9 cellular contexts compared by ENCODE assay signal in the genomic region with DNA sequence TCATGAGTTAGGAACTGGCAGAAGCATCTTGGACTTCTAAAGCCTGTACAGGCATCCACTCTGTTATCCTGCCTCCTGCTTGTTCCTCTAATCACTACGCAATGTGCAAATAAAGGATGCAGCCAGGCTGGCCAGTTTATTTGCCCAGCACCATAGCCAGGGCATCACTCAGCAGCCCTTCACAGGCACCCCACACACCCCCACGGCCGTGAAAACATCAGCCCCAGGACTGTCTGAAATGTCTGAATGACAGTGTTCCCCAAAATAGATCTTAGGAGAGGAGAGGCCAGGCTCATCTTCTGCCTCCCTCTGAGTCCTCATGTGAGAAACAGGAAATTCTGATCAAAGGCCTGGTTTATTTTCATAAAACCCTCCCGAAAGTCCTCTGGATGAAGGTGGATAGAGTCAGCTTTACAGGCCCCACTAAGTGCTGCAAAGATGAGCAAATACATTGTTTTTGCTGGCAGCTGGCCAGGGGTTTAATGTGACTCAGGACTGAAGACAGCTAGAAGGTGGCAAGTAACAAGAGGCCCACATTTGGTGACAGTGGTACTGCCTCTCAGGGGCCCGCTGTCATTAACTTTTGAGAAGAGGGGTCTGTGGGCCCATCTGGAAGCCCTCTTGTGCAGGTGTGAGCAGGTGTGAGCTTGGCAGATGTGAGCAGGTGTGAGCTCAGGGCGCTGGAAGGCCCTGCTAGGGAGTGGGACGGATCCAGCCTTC. TPM values are rescaled to one million over a fixed set of nuclear protein-coding genes. Genes with fewer than 3 reads are reported as not detected.
A peak's percentile ranks its signal among the peaks of the same experiment; 100 is the strongest.
DNase-seq lines count a peak whose midpoint lies in the region; ATAC-seq and TF ChIP-seq lines count a peak whose summit lies in the region.
"Had no signal": no experiment of that assay in that cellular context is flagged by ENCODE, and none has a peak within 500 bp of the region (broad histone marks: within the 10 kb centered on the region; RNA-seq: fewer than 3 reads in every experiment).

No MANE protein-coding gene starts in this region.

- peak in 1 of 3 donors; percentile 20 for DNase-seq in CD4-positive, CD25-positive, alpha-beta regulatory T cell
- DNase-seq in IMR-90 (peak; percentile 73), mesenchymal stem cell (peak; percentile 61), NCI-H2029 (lab: John Stamatoyannopoulos, UW) (no peak), lower leg skin (ENCODE audit: low spot score in 2 of 2) (no peak)
- DNase-seq in activated CD4-positive, alpha-beta T cell treated with anti-CD3 and anti-CD28 coated beads, Interleukin-2, amount 50 U/mL, for 48 hours, result peak; percentile 72 to 81
- no peak for DNase-seq in stimulated activated naive B cell treated with anti-CD40 and anti-IgM and Interleukin-4, amounts not matched to agents 10 μg/mL and 1 μg/mL and 100 μg/mL, for 72 hours
- DNase-seq: body of pancreas had no signal

- H2AFZ ChIP-seq in IMR-90 (replicated peaks; ENCODE audit: low read length, poor library complexity) (no peak overlapping the region), mesenchymal stem cell (ENCODE audit: low read depth, low read length) (no peak overlapping the region)

- intact Hi-C loops in IMR-90 (cut with micrococcal nuclease), result no loop called here
- intact Hi-C loops in lower leg skin (cut with DNase I; ENCODE audit: low total_unique reads), result no loop called here

- no peak for TF ChIP-seq RAD21 in IMR-90 (IDR thresholded peaks at IDR 0.05; ENCODE audit: low read length)

- H3K4me1 Mint-ChIP-seq in CD4-positive, CD25-positive, alpha-beta regulatory T cell, result peaks cover 0 to 23% (median 15%) of the 10 kb centered on the region in 4 donors
- H3K4me1 Mint-ChIP-seq in stimulated activated naive B cell treated with anti-CD40 and anti-IgM and Interleukin-4, amounts not matched to agents 10 μg/mL and 1 μg/mL and 100 μg/mL, for 72 hours, result peaks cover 10 to 11% of the 10 kb centered on the region in 2 donors

- H3K4ac ChIP-seq in IMR-90 (ENCODE audit: low read depth, low read length), result no peak overlapping the region; the same call in 1 of the 2 replicates
- no peak overlapping the region for H3K4ac ChIP-seq in mesenchymal stem cell (ENCODE audit: low read depth in 1 of 2, low read length in 2 of 2)

- H2BK15ac ChIP-seq in IMR-90 (ENCODE audit: low read depth, low read length), result no peak overlapping the region
- H2BK15ac ChIP-seq in mesenchymal stem cell (ENCODE audit: low read depth, poor library complexity, severe bottlenecking), result no peak overlapping the region

- no peak for ATAC-seq in CD4-positive, CD25-positive, alpha-beta regulatory T cell (ENCODE audit: low read depth in 2 of 2)
- ATAC-seq in IMR-90 (ENCODE audit: low read depth) (peak; percentile 66), GM18867 (IDR thresholded peaks at IDR 0.05; ENCODE audit: unreplicated experiment) (no peak)
- ATAC-seq in stimulated activated naive B cell treated with anti-CD40 and anti-IgM and Interleukin-4, amounts not matched to agents 10 μg/mL and 1 μg/mL and 100 μg/mL, for 72 hours (replicated peaks), result no peak
- ATAC-seq: body of pancreas had no signal

- no peak overlapping the region for H3K18ac ChIP-seq in IMR-90 (ENCODE audit: low read depth, low read length)
- no peak overlapping the region for H3K18ac ChIP-seq in mesenchymal stem cell (ENCODE audit: low read depth in 1 of 2, low read length in 2 of 2)

- H2AK9ac ChIP-seq in IMR-90 (replicated peaks; ENCODE audit: low read depth, low read length, poor library complexity), result no peak overlapping the region

- no TSS peak for BruUV-seq in IMR-90 (replicated peaks; lab: Mats Ljungman, UMichigan)

- H4K20me1 ChIP-seq in IMR-90 (ENCODE audit: insufficient read depth, low read length), result 0 out of 2 replicates have a peak, but pooled peaks cover 5% of the 10 kb centered on the region

- CTCF ChIA-PET in IMR-90 (lab: Yijun Ruan, JAX), result no interaction called here

- H3K9ac ChIP-seq in IMR-90 (ENCODE audit: low read depth, low read length) (no peak overlapping the region), mesenchymal stem cell (ENCODE audit: low read length) (no peak overlapping the region)

- TF ChIP-seq POLR2A in IMR-90 (IDR thresholded peaks at IDR 0.05; ENCODE audit: low read depth, low read length) (no peak), lower leg skin (IDR thresholded peaks at IDR 0.05) (no peak)

- 0 out of 2 replicates have a peak overlapping the region, but pooled peaks have one; percentile 21 for H2AK5ac ChIP-seq in IMR-90 (ENCODE audit: low read depth, low read length)
- H2AK5ac ChIP-seq in mesenchymal stem cell (ENCODE audit: low read length, severe bottlenecking), result no peak overlapping the region

- no peak overlapping the region for H2BK120ac ChIP-seq in IMR-90 (ENCODE audit: low read depth, low read length)
- H2BK120ac ChIP-seq in mesenchymal stem cell (ENCODE audit: low read depth, low read length), result no peak overlapping the region

- no peak overlapping the region for H4K5ac ChIP-seq in IMR-90 (ENCODE audit: low read depth, low read length)

- 65% methylated on average over 2 of the region's 7 CpGs; no CpG with 5 or more reads in 1 of the 2 experiments for WGBS in IMR-90 (ENCODE audit: extremely low coverage in 2 of 2, insufficient read length in 1 of 2), 2 experiments
- 74% methylated on average over 7 of the region's 7 CpGs for WGBS in mesenchymal stem cell
- WGBS in lower leg skin, 2 donors, result 84 to 88% methylated on average over 7 of the region's 7 CpGs

- H3K4me3 Mint-ChIP-seq in CD4-positive, CD25-positive, alpha-beta regulatory T cell, result peak overlapping the region in 1 of 4 donors; percentile 4
- no peak overlapping the region for H3K4me3 Mint-ChIP-seq in stimulated activated naive B cell treated with anti-CD40 and anti-IgM and Interleukin-4, amounts not matched to agents 10 μg/mL and 1 μg/mL and 100 μg/mL, for 72 hours

- dilution Hi-C loops in IMR-90 (cut with HindIII; ENCODE audit: low sequenced_read_pairs, unreplicated experiment), result no loop called here

- H3K14ac ChIP-seq in IMR-90 (replicated peaks; ENCODE audit: low read depth, low read length), result peak overlapping the region; percentile 22; the same call in 1 of the 2 replicates
- peak overlapping the region in 1 of 2 experiments; percentile 82 for H3K14ac ChIP-seq in mesenchymal stem cell (ENCODE audit: low read length in 2 of 2)

- in situ Hi-C loops in IMR-90 (cut with MboI; ENCODE audit: low sequenced_read_pairs), result no loop called here

- no peaks in the 10 kb centered on the region for H3K27me3 ChIP-seq in CD4-positive, CD25-positive, alpha-beta regulatory T cell (ENCODE audit: control insufficient read depth, insufficient read depth, low read length)
- H3K27me3 ChIP-seq in IMR-90 (ENCODE audit: control insufficient read depth, insufficient read depth, low read length), result peaks cover 2% of the 10 kb centered on the region; the same call in 1 of the 2 replicates
- H3K27me3 ChIP-seq in mesenchymal stem cell (ENCODE audit: control insufficient read depth in 1 of 2, insufficient read depth in 1 of 2, low read length in 2 of 2), result peaks cover 21 to 24% of the 10 kb centered on the region in 2 experiments
- H3K27me3 ChIP-seq: body of pancreas had no signal

- H3K79me1 ChIP-seq in IMR-90 (ENCODE audit: low read depth in 1 of 2, low read length in 2 of 2) (no peaks in the 10 kb centered on the region), mesenchymal stem cell (replicated peaks; ENCODE audit: low read length, poor library complexity, severe bottlenecking) (no peaks in the 10 kb centered on the region)

- TF ChIP-seq CTCF in IMR-90 (conservative IDR thresholded peaks at IDR 0.05; ENCODE audit: low read depth, low read length) (no peak), lower leg skin (IDR thresholded peaks at IDR 0.05) (no peak)

- no peak overlapping the region for H3K4me3 ChIP-seq in CD4-positive, CD25-positive, alpha-beta regulatory T cell (ENCODE audit: low read depth, low read length)
- no peak overlapping the region for H3K4me3 ChIP-seq in IMR-90 (ENCODE audit: insufficient read depth, low read depth, low read length)
- no peak overlapping the region for H3K4me3 ChIP-seq in mesenchymal stem cell (ENCODE audit: insufficient read depth in 1 of 2, low read depth in 1 of 2, low read length in 2 of 2)
- no peak overlapping the region for H3K4me3 ChIP-seq in lower leg skin (ENCODE audit: low read depth, poor library complexity, severe bottlenecking)
- H3K4me3 ChIP-seq: body of pancreas had no signal

- H3K4me1 ChIP-seq in CD4-positive, CD25-positive, alpha-beta regulatory T cell (ENCODE audit: control insufficient read depth, insufficient read depth, low read length, poor library complexity, severe bottlenecking), result no peaks in the 10 kb centered on the region
- peaks cover 8% of the 10 kb centered on the region for H3K4me1 ChIP-seq in IMR-90 (ENCODE audit: control insufficient read depth, insufficient read depth, low read length)
- H3K4me1 ChIP-seq in mesenchymal stem cell (ENCODE audit: control insufficient read depth, insufficient read depth, low read depth, low read length), result peaks cover 10% of the 10 kb centered on the region
- H3K4me1 ChIP-seq: body of pancreas had no signal

- 0 out of 4 replicates have a peak overlapping the region, but pooled peaks of 1 of the 2 experiments have one; percentile 15 for H4K8ac ChIP-seq in IMR-90 (ENCODE audit: low read depth in 2 of 2, low read length in 2 of 2)
- H4K8ac ChIP-seq in mesenchymal stem cell (ENCODE audit: low read length), result no peak overlapping the region

- no peak overlapping the region for H3K4me2 ChIP-seq in IMR-90 (ENCODE audit: low read depth, low read length)
- no peak overlapping the region for H3K4me2 ChIP-seq in mesenchymal stem cell (ENCODE audit: low read length, poor library complexity, severe bottlenecking)

- peaks cover 6% of the 10 kb centered on the region; the same call in 1 of the 2 replicates for H3K9me1 ChIP-seq in IMR-90 (ENCODE audit: insufficient read depth, low read length)

- H3K27ac Mint-ChIP-seq in CD4-positive, CD25-positive, alpha-beta regulatory T cell, result peak overlapping the region in 2 of 3 donors; percentile 67 to 83
- no peak overlapping the region for H3K27ac Mint-ChIP-seq in stimulated activated naive B cell treated with anti-CD40 and anti-IgM and Interleukin-4, amounts not matched to agents 10 μg/mL and 1 μg/mL and 100 μg/mL, for 72 hours

- no peak overlapping the region for H2BK20ac ChIP-seq in IMR-90 (ENCODE audit: low read depth, low read length)

- H3K56ac ChIP-seq in IMR-90 (ENCODE audit: extremely low read depth, insufficient read depth, low read length), result no peak overlapping the region

- H3K27ac ChIP-seq in CD4-positive, CD25-positive, alpha-beta regulatory T cell (ENCODE audit: insufficient read depth, low read length, poor library complexity, severe bottlenecking), result no peak overlapping the region
- no peak overlapping the region for H3K27ac ChIP-seq in IMR-90 (ENCODE audit: insufficient read depth, low read length)
- no peak overlapping the region for H3K27ac ChIP-seq in mesenchymal stem cell (ENCODE audit: low read length, poor library complexity, severe bottlenecking)
- H3K27ac ChIP-seq: body of pancreas had no signal

- H2BK5ac ChIP-seq in IMR-90 (ENCODE audit: low read depth, low read length, poor library complexity, severe bottlenecking) (no peak overlapping the region), mesenchymal stem cell (ENCODE audit: low read depth, low read length, poor library complexity, severe bottlenecking) (no peak overlapping the region)

- peaks cover 4% of the 10 kb centered on the region for H3K36me3 Mint-ChIP-seq in CD4-positive, CD25-positive, alpha-beta regulatory T cell
- H3K36me3 Mint-ChIP-seq in stimulated activated naive B cell treated with anti-CD40 and anti-IgM and Interleukin-4, amounts not matched to agents 10 μg/mL and 1 μg/mL and 100 μg/mL, for 72 hours, result peaks cover 0 to 3% of the 10 kb centered on the region in 2 donors

- no peaks in the 10 kb centered on the region for H3K9me3 ChIP-seq in CD4-positive, CD25-positive, alpha-beta regulatory T cell (ENCODE audit: control insufficient read depth in 2 of 2, low read length in 2 of 2)
- H3K9me3 ChIP-seq in IMR-90 (ENCODE audit: control insufficient read depth, insufficient read depth, low read length) (no peaks in the 10 kb centered on the region), mesenchymal stem cell (ENCODE audit: control insufficient read depth, low read length) (no peaks in the 10 kb centered on the region)
- H3K9me3 ChIP-seq: body of pancreas had no signal

- no peaks in the 10 kb centered on the region for H3K9me3 Mint-ChIP-seq in CD4-positive, CD25-positive, alpha-beta regulatory T cell
- no peaks in the 10 kb centered on the region for H3K9me3 Mint-ChIP-seq in stimulated activated naive B cell treated with anti-CD40 and anti-IgM and Interleukin-4, amounts not matched to agents 10 μg/mL and 1 μg/mL and 100 μg/mL, for 72 hours

- no peaks in the 10 kb centered on the region for H3K36me3 ChIP-seq in CD4-positive, CD25-positive, alpha-beta regulatory T cell (ENCODE audit: control insufficient read depth, insufficient read depth, low read length)
- no peaks in the 10 kb centered on the region for H3K36me3 ChIP-seq in IMR-90 (ENCODE audit: control insufficient read depth, insufficient read depth, low read length)
- H3K36me3 ChIP-seq in mesenchymal stem cell (ENCODE audit: control insufficient read depth in 1 of 2, insufficient read depth in 2 of 2, low read depth in 1 of 2, low read length in 2 of 2), result peaks cover 1 to 4% of the 10 kb centered on the region in 2 experiments

- no peaks in the 10 kb centered on the region for H3K27me3 Mint-ChIP-seq in CD4-positive, CD25-positive, alpha-beta regulatory T cell
- H3K27me3 Mint-ChIP-seq in stimulated activated naive B cell treated with anti-CD40 and anti-IgM and Interleukin-4, amounts not matched to agents 10 μg/mL and 1 μg/mL and 100 μg/mL, for 72 hours, result peaks cover 6 to 14% of the 10 kb centered on the region in 2 donors

- no peak overlapping the region for H2BK12ac ChIP-seq in mesenchymal stem cell (ENCODE audit: low read length in 2 of 2)

- no peak overlapping the region for H3K23ac ChIP-seq in IMR-90 (ENCODE audit: low read depth, low read length)
- H3K23ac ChIP-seq in mesenchymal stem cell (ENCODE audit: low read length in 2 of 2), result no peak overlapping the region

- H4K91ac ChIP-seq in IMR-90 (ENCODE audit: insufficient read depth, low read depth, low read length), result no peak overlapping the region
- H4K91ac ChIP-seq in mesenchymal stem cell (ENCODE audit: low read length), result no peak overlapping the region

- POLR2A ChIA-PET in IMR-90 (lab: Charles Lee; ENCODE audit: unreplicated experiment), result no interaction called here

RNA-seq across cellular contexts. Expression of gene GRHL3, which starts 32.9 kb away (rescaled TPM):
- not detected for total RNA-seq in CD4-positive, CD25-positive, alpha-beta regulatory T cell
- polyA plus RNA-seq in CD4-positive, CD25-positive, alpha-beta regulatory T cell, result not detected
- not detected in 2 replicates for total RNA-seq in IMR-90 (2012; rRNA removed)
- not detected in 2 replicates for polyA plus RNA-seq in IMR-90 (2012; rRNA removed)
- 0.01 TPM in 1 of 2 replicates, not detected in the other for polyA plus RNA-seq in IMR-90 (2012; cell fraction: cytosol; rRNA removed)
- not detected in 2 replicates for polyA plus RNA-seq in IMR-90 (2012; cell fraction: nucleus; rRNA removed; ENCODE audit: low replicate concordance)
- 0.19 TPM for polyA plus RNA-seq in mesenchymal stem cell (2013, experiment 1 of 2)
- 0.21 TPM for polyA plus RNA-seq in mesenchymal stem cell (2013, experiment 2 of 2)
- total RNA-seq in lower leg skin, result 100 to 1,000 TPM; 141 to 205 (median 171) TPM
- total RNA-seq: body of pancreas had no signal

Comparison
In these comparisons a context has a peak if more than half of its experiments do, and no peak if none do; other contexts are left out.
1. DNase-seq: peak in IMR-90 (single experiment), activated CD4-positive, alpha-beta T cell treated with anti-CD3 and anti-CD28 coated beads, Interleukin-2, amount 50 U/mL, for 48 hours (2 of 2) and mesenchymal stem cell (single experiment); none in stimulated activated naive B cell treated with anti-CD40 and anti-IgM and Interleukin-4, amounts not matched to agents 10 μg/mL and 1 μg/mL and 100 μg/mL, for 72 hours (single experiment), NCI-H2029 (single experiment) and lower leg skin (0 of 2).
2. RNA of gene GRHL3, which starts 32.9 kb away (total RNA-seq): 141 to 205 TPM in lower leg skin; not detected in CD4-positive, CD25-positive, alpha-beta regulatory T cell (single experiment) and not detected in IMR-90; every median in the first group is over 100 times any median in the second.